13 cellular contexts compared by ENCODE assay signal in genomic region chr12:131366261-131366871, GRCh38.
"Had no signal": no experiment of that assay in that cellular context is flagged by ENCODE, and none has a peak within 500 bp of the region (broad histone marks: within the 10 kb centered on the region; RNA-seq: fewer than 3 reads in every experiment).

No MANE protein-coding gene starts in this region.

- H3K9me3 ChIP-seq: SK-N-SH, upper lobe of right lung had no signal

- H3K27me3 ChIP-seq: cardiac muscle cell, upper lobe of right lung had no signal

- H3K4me3 ChIP-seq: cardiac muscle cell, left ventricle myocardium inferior, upper lobe of right lung had no signal

- H3K4me1 ChIP-seq: left ventricle myocardium inferior, upper lobe of right lung had no signal

- DNase-seq: activated CD4-positive, CD25-positive, alpha-beta regulatory T cell treated with anti-CD3 and anti-CD28 coated beads, Interleukin-2, amount 50 U/mL, for 72 hours; activated T-cell treated with anti-CD3 and anti-CD28 coated beads for 4 hours; natural killer cell; occipital lobe; SK-N-SH; stimulated activated CD4-positive, alpha-beta T cell treated with anti-CD3 and anti-CD28 coated beads, Interleukin-2, amount 100 ng/mL, for 48 hours; stimulated activated naive CD8-positive, alpha-beta T cell treated with anti-CD3 and anti-CD28 coated beads, Interleukin-15, Interleukin-2, amounts not matched to agents 100 U/mL and 50 U/mL, for 24 hours; T-helper 9 cell; upper lobe of right lung had no signal

- H3K36me3 ChIP-seq: cardiac muscle cell, left ventricle myocardium inferior, upper lobe of right lung had no signal

- ATAC-seq: activated naive CD4-positive, alpha-beta T cell treated with anti-CD3 and anti-CD28 coated beads, Interleukin-2, amount 50 U/mL, for 72 hours; natural killer cell; stimulated activated naive CD8-positive, alpha-beta T cell treated with anti-CD3 and anti-CD28 coated beads, Interleukin-15, Interleukin-2, amounts not matched to agents 100 U/mL and 50 U/mL, for 24 hours; T-cell; upper lobe of right lung had no signal

- H3K27ac ChIP-seq: cardiac muscle cell, left ventricle myocardium inferior, upper lobe of right lung had no signal
